8 cellular contexts compared by ENCODE assay signal in the genomic region with DNA sequence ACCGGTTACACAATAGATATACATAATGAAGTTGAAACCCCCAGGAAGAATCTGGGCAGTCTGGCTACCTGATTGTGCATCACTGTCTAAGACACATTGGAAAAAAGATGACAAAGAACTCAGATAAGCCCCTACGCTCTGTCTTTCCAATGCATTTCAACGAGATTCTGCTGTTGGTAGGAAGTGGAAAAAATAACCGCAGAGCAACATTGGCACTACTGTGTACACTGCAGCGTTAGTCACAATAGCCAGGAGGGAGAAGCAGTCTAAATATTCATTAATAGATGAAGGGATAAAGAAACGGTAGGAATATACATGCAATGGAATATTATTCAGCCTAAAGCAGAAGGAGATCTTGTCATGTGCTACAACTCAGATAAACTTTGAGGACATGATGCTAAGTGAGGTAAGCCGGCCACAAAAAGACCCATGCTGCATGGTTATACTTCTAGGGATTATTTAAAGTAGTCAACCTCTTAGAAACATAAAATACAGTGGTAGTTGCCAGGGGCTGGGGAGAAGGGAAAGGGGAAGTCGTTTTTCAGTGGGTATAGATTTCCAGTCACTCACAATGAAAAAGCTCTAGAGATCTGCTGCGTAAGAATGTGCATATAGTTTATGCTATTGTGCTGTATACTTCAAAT. TPM values are rescaled to one million over a fixed set of nuclear protein-coding genes. Genes with fewer than 3 reads are reported as not detected.
DNase-seq lines count a peak whose midpoint lies in the region; ATAC-seq and TF ChIP-seq lines count a peak whose summit lies in the region.
"Had no signal": no experiment of that assay in that cellular context is flagged by ENCODE, and none has a peak within 500 bp of the region (broad histone marks: within the 10 kb centered on the region; RNA-seq: fewer than 3 reads in every experiment).

No MANE protein-coding gene starts in this region.

- POLR2A ChIA-PET in activated CD8-positive, alpha-beta T cell treated with anti-CD3 and anti-CD28 coated beads, Interleukin-2, amount 10 ng/mL, durations not matched to agents 7 days and 5 days (lab: Charles Lee), result interaction anchor here (0.6 to 1.1 kb wide), 2 partner anchors 41 to 55 kb away, joined by 3 read pairs; partner anchors contain the start of gene ELMO1

- no peaks in the 10 kb centered on the region for H3K9me3 Mint-ChIP-seq in activated CD8-positive, alpha-beta T cell treated with anti-CD3 and anti-CD28 coated beads, Interleukin-2, amount 10 ng/mL, durations not matched to agents 7 days and 5 days (ENCODE audit: insufficient read depth)
- H3K9me3 Mint-ChIP-seq in nephron progenitor cell (peaks cover 9% of the 10 kb centered on the region), H9 (peaks cover 3 to 5% of the 10 kb centered on the region in 2 experiments; a peak in 4 of 5 replicates)

- H2BK12ac ChIP-seq in H9 (ENCODE audit: insufficient read length, low read depth, low read length), result no peak overlapping the region

- H3K9me3 ChIP-seq in H9 (ENCODE audit: control insufficient read depth, low read depth, low read length), result no peaks in the 10 kb centered on the region

- no CpG with 5 or more reads among the region's 9 CpGs for WGBS in H9 (ENCODE audit: extremely low coverage, insufficient read length, low lambda C conversion rate)

- H3K27ac ChIP-seq in H9 (ENCODE audit: insufficient read length, low read depth, low read length), result no peak overlapping the region

- no peak overlapping the region for H3K4ac ChIP-seq in H9 (ENCODE audit: low read depth, low read length)

- H3K79me1 ChIP-seq in H9 (ENCODE audit: insufficient read depth, low read depth, low read length, poor library complexity, severe bottlenecking), result no peaks in the 10 kb centered on the region

- H4K5ac ChIP-seq in H9 (ENCODE audit: insufficient read length, low read depth, low read length), result no peak overlapping the region

- no peak overlapping the region for H3K56ac ChIP-seq in H9 (ENCODE audit: insufficient read length, low read depth, low read length)

- ATAC-seq in GM21390 (IDR thresholded peaks at IDR 0.05; ENCODE audit: unreplicated experiment), result peak; percentile 35
- peak; percentile 85 for ATAC-seq in activated CD8-positive, alpha-beta T cell treated with anti-CD3 and anti-CD28 coated beads, Interleukin-2, amount 10 ng/mL, durations not matched to agents 7 days and 5 days

- no peaks in the 10 kb centered on the region for H4K20me1 ChIP-seq in H9 (ENCODE audit: control insufficient read depth, insufficient read depth, insufficient read length)

- no peak overlapping the region for H4K91ac ChIP-seq in H9 (ENCODE audit: insufficient read length, low read depth, low read length)

- no peaks in the 10 kb centered on the region for H3K4me1 ChIP-seq in H9 (ENCODE audit: insufficient read depth, low read length)

- H3K79me2 ChIP-seq in H9 (ENCODE audit: insufficient read depth, low read length), result no peaks in the 10 kb centered on the region

- TF ChIP-seq CTCF in nephron progenitor cell (IDR thresholded peaks at IDR 0.05) (no peak), H9 (conservative IDR thresholded peaks at IDR 0.05) (no peak)

- no peak overlapping the region for H3K4me2 ChIP-seq in H9 (ENCODE audit: insufficient read depth, insufficient read length, low read length)

- H2BK15ac ChIP-seq in H9 (ENCODE audit: low read depth, low read length), result no peak overlapping the region

- no peak overlapping the region for H2AK5ac ChIP-seq in H9 (ENCODE audit: insufficient read length, low read length)

- no peaks in the 10 kb centered on the region for H3K27me3 Mint-ChIP-seq in activated CD8-positive, alpha-beta T cell treated with anti-CD3 and anti-CD28 coated beads, Interleukin-2, amount 10 ng/mL, durations not matched to agents 7 days and 5 days (ENCODE audit: low read depth)
- H3K27me3 Mint-ChIP-seq in nephron progenitor cell (ENCODE audit: low read depth, poor library complexity) (peaks cover 2% of the 10 kb centered on the region), H9 (ENCODE audit: low read depth) (no peaks in the 10 kb centered on the region)

- CTCF ChIA-PET in activated CD8-positive, alpha-beta T cell treated with anti-CD3 and anti-CD28 coated beads, Interleukin-2, amount 10 ng/mL, durations not matched to agents 7 days and 5 days (lab: Charles Lee), result interaction anchor here (1.4 to 2.2 kb wide), 2 partner anchors 20 to 41 kb away, joined by 4 to 8 read pairs; partner anchors contain the start of gene ELMO1

- no peak overlapping the region for H3T11ph ChIP-seq in H9 (ENCODE audit: low read length)

- no peak overlapping the region for H3K23ac ChIP-seq in H9 (ENCODE audit: insufficient read length, low read depth, low read length)

- no peak overlapping the region for H3K14ac ChIP-seq in H9 (ENCODE audit: insufficient read depth, low read length)

- H3K9ac ChIP-seq in H9 (ENCODE audit: extremely low read depth, insufficient read length, low read length), result no peak overlapping the region

- H2BK5ac ChIP-seq in H9 (ENCODE audit: insufficient read length, low read length), result no peak overlapping the region

- no peak overlapping the region for H3K18ac ChIP-seq in H9 (ENCODE audit: insufficient read length, low read depth, low read length)

- no peaks in the 10 kb centered on the region for H3K23me2 ChIP-seq in H9 (ENCODE audit: insufficient read length, low read depth, low read length, poor library complexity, severe bottlenecking)

- H2AFZ ChIP-seq in H9 (ENCODE audit: low read length), result no peak overlapping the region

- H3K27me3 ChIP-seq in H9 (ENCODE audit: insufficient read depth, low read length), result no peaks in the 10 kb centered on the region

- DNase-seq in Jurkat, Clone E6-1 (ENCODE audit: low read depth, low spot score), result peak; percentile 54
- DNase-seq in activated CD8-positive, alpha-beta T cell treated with anti-CD3 and anti-CD28 coated beads, Interleukin-2, amount 10 ng/mL, durations not matched to agents 7 days and 5 days, result peak; percentile 28
- DNase-seq in nephron progenitor cell (no peak), SW 1271 (lab: John Stamatoyannopoulos, UW) (no peak), midbrain (lab: John Stamatoyannopoulos, UW) (no peak), H9 (no peak)
- DNase-seq: NCI-H524 had no signal

- peak overlapping the region; percentile 70 for H3K4me3 Mint-ChIP-seq in activated CD8-positive, alpha-beta T cell treated with anti-CD3 and anti-CD28 coated beads, Interleukin-2, amount 10 ng/mL, durations not matched to agents 7 days and 5 days
- H3K4me3 Mint-ChIP-seq in nephron progenitor cell (no peak overlapping the region), H9 (no peak overlapping the region)

- no peak overlapping the region; the same call in 1 of the 2 replicates for H3K4me3 ChIP-seq in Jurkat, Clone E6-1 (ENCODE audit: low read length)

- no peak overlapping the region for H4K8ac ChIP-seq in H9 (replicated peaks; ENCODE audit: insufficient read length, low read depth, low read length)

- H2BK120ac ChIP-seq in H9 (ENCODE audit: low read depth, low read length, poor library complexity, severe bottlenecking), result no peak overlapping the region

- peaks cover 9% of the 10 kb centered on the region for H3K36me3 Mint-ChIP-seq in activated CD8-positive, alpha-beta T cell treated with anti-CD3 and anti-CD28 coated beads, Interleukin-2, amount 10 ng/mL, durations not matched to agents 7 days and 5 days (ENCODE audit: low read depth)
- H3K36me3 Mint-ChIP-seq in nephron progenitor cell (ENCODE audit: low read depth) (peaks cover 5% of the 10 kb centered on the region), H9 (ENCODE audit: insufficient read depth in 1 of 3, low read depth in 3 of 3) (peaks cover 4 to 7% (median 4%) of the 10 kb centered on the region in 3 experiments; a peak in 4 of 7 replicates)

- peaks cover 47% of the 10 kb centered on the region for H3K4me1 Mint-ChIP-seq in activated CD8-positive, alpha-beta T cell treated with anti-CD3 and anti-CD28 coated beads, Interleukin-2, amount 10 ng/mL, durations not matched to agents 7 days and 5 days (ENCODE audit: low read depth)
- H3K4me1 Mint-ChIP-seq in nephron progenitor cell (peaks cover 32% of the 10 kb centered on the region), H9 (peaks cover 8 to 13% of the 10 kb centered on the region in 2 experiments)

- peak overlapping the region; percentile 81 for H3K27ac Mint-ChIP-seq in activated CD8-positive, alpha-beta T cell treated with anti-CD3 and anti-CD28 coated beads, Interleukin-2, amount 10 ng/mL, durations not matched to agents 7 days and 5 days
- H3K27ac Mint-ChIP-seq in nephron progenitor cell, result peak overlapping the region; percentile 75
- H3K27ac Mint-ChIP-seq in H9, result no peak overlapping the region

- no peak overlapping the region for H2BK20ac ChIP-seq in H9 (ENCODE audit: low read depth, low read length, poor library complexity, severe bottlenecking)

RNA-seq across cellular contexts. Expression of gene ELMO1, which starts 40.3 kb away (rescaled TPM):
- 69.9 TPM for polyA plus RNA-seq in Jurkat, Clone E6-1 (2012; ENCODE audit: insufficient read depth, insufficient read length)
- total RNA-seq in activated CD8-positive, alpha-beta T cell treated with anti-CD3 and anti-CD28 coated beads, Interleukin-2, amount 10 ng/mL, durations not matched to agents 7 days and 5 days, result 10 to 100 TPM; 64.0 to 68.5 TPM
- 7.8 TPM in 2 replicates for total RNA-seq in H9 (2021)

Comparison
In these comparisons a context has a peak if more than half of its experiments do, and no peak if none do; other contexts are left out.
1. DNase-seq: peak in Jurkat, Clone E6-1 (single experiment) and activated CD8-positive, alpha-beta T cell treated with anti-CD3 and anti-CD28 coated beads, Interleukin-2, amount 10 ng/mL, durations not matched to agents 7 days and 5 days (single experiment); none in nephron progenitor cell (single experiment), SW 1271 (0 of 2), midbrain (single experiment) and H9 (single experiment).
2. H3K27ac Mint-ChIP-seq: peak in activated CD8-positive, alpha-beta T cell treated with anti-CD3 and anti-CD28 coated beads, Interleukin-2, amount 10 ng/mL, durations not matched to agents 7 days and 5 days (single experiment) and nephron progenitor cell (single experiment); none in H9 (0 of 3).